Comparison of ENCODE assay signal across 8 cellular contexts in genomic region chr19:18594096-18594823, GRCh38. TPM values are rescaled to one million over a fixed set of nuclear protein-coding genes. Genes with fewer than 3 reads are reported as not detected.
DNase-seq lines count a peak whose midpoint lies in the region; ATAC-seq and TF ChIP-seq lines count a peak whose summit lies in the region.

No MANE protein-coding gene starts in this region.

- peak overlapping the region; percentile 53; the same call in 1 of the 2 replicates for H3K9ac ChIP-seq in BLaER1

- BruUV-seq in MCF 10A (replicated peaks; lab: Mats Ljungman, UMichigan), result no TSS peak

- H3K27ac ChIP-seq in BLaER1 (peak overlapping the region; percentile 35; the same call in 1 of the 2 replicates), VCaP (peak overlapping the region; percentile 37)

- DNase-seq in GM20000 (ENCODE audit: low spot score) (peak; percentile 96), NCI-H146 (lab: John Stamatoyannopoulos, UW) (peak; percentile 77), MCF 10A (ENCODE audit: unreplicated experiment) (peak; percentile 73), immature natural killer cell (peak; percentile 71 to 78 (median 75))
- peak; percentile 75 for DNase-seq in stimulated activated CD4-positive, alpha-beta T cell treated with anti-CD3 and anti-CD28 coated beads, Interleukin-12 subunit alpha, Interleukin-12 subunit beta, amount 100 ng/mL, for 4 hours

- peaks cover 44% of the 10 kb centered on the region for H4K20me1 ChIP-seq in BLaER1

- POLR2A ChIA-PET in MCF 10A (lab: Yijun Ruan, JAX), result interaction anchor here (0.7 to 2.7 kb wide), 4 partner anchors 22 to 763 kb away, joined by 3 to 17 read pairs (median 3); partner anchors contain the start of genes CRTC1 and UBA52

- H3K36me3 ChIP-seq in BLaER1, result peaks cover 21% of the 10 kb centered on the region

- no peaks in the 10 kb centered on the region for H3K9me3 ChIP-seq in BLaER1

- peak overlapping the region; percentile 96 for H3K4me2 ChIP-seq in BLaER1

- peaks cover 16% of the 10 kb centered on the region for H3K36me3 Mint-ChIP-seq in MCF 10A (ENCODE audit: insufficient read depth, unreplicated experiment)
- H3K36me3 Mint-ChIP-seq in immature natural killer cell, result no peaks in the 10 kb centered on the region

- H3K4me3 ChIP-seq in BLaER1, result peak overlapping the region; percentile 54

- CTCF ChIA-PET in MCF 10A (lab: Yijun Ruan, JAX), result interaction anchor here (0.6 to 3.3 kb wide), 23 partner anchors 9 to 401 kb away, joined by 3 to 25 read pairs (median 4); partner anchors contain the start of gene UPF1

- H3K9me3 Mint-ChIP-seq in MCF 10A (ENCODE audit: unreplicated experiment), result no peaks in the 10 kb centered on the region
- H3K9me3 Mint-ChIP-seq in immature natural killer cell, result peaks cover 0 to 1% (median 0%) of the 10 kb centered on the region in 6 donors

- H3K27me3 ChIP-seq in BLaER1, result peaks cover 26% of the 10 kb centered on the region; the same call in 1 of the 2 replicates

- H3K27me3 Mint-ChIP-seq in MCF 10A (ENCODE audit: insufficient read depth, unreplicated experiment), result no peaks in the 10 kb centered on the region
- peaks cover 1 to 6% (median 2%) of the 10 kb centered on the region in 3 donors for H3K27me3 Mint-ChIP-seq in immature natural killer cell (ENCODE audit: low read depth in 3 of 3)

- H3K4me1 Mint-ChIP-seq in MCF 10A (ENCODE audit: insufficient read depth, unreplicated experiment), result peaks cover 17% of the 10 kb centered on the region
- H3K4me1 Mint-ChIP-seq in immature natural killer cell, result peaks cover 26 to 35% of the 10 kb centered on the region in 2 donors

- H3K4me1 ChIP-seq in BLaER1, result peaks cover 88% of the 10 kb centered on the region

- TF ChIP-seq CTCF in GM20000 (IDR thresholded peaks at IDR 0.05; ENCODE audit: extremely low read depth, missing control alignments), result peak; percentile 94
- TF ChIP-seq CTCF in VCaP (conservative IDR thresholded peaks at IDR 0.05), result peak; percentile 97
- TF ChIP-seq CTCF in MCF 10A (IDR thresholded peaks at IDR 0.05; ENCODE audit: unreplicated experiment), result peak; percentile 93

- H3K27ac Mint-ChIP-seq in MCF 10A (ENCODE audit: low read depth, unreplicated experiment) (no peak overlapping the region), immature natural killer cell (peak overlapping the region in 3 of 6 donors; percentile 78 to 86 (median 85))

- intact Hi-C loops in MCF 10A (cut with micrococcal nuclease), result loop anchor here (1.0 to 5.0 kb wide), 2 partner anchors 168 to 253 kb away; no protein-coding TSS in a partner anchor

- no peak for ATAC-seq in HG03159 (IDR thresholded peaks at IDR 0.05; ENCODE audit: unreplicated experiment)

- H3K4me3 Mint-ChIP-seq in MCF 10A (ENCODE audit: unreplicated experiment) (no peak overlapping the region), immature natural killer cell (peak overlapping the region; percentile 79 to 86 (median 85))

RNA-seq across cellular contexts. Expression of gene REX1BD, which starts 5.7 kb away (rescaled TPM):
- 29.6 and 49.3 TPM in 2 replicates for total RNA-seq in MCF 10A (2022)
- 100 to 1,000 TPM; 123 to 175 (median 146) TPM for polyA plus RNA-seq in immature natural killer cell

RNA-seq across cellular contexts. Expression of gene CRLF1, which starts 12.3 kb away (rescaled TPM):
- 4.3 and 4.8 TPM in 2 replicates for total RNA-seq in MCF 10A (2022)
- polyA plus RNA-seq in immature natural killer cell, result 1 to 10 TPM in 1 of 3 donors, under 1 TPM in 1, not detected in 1; 0.89 to 1.2 TPM

RNA-seq across cellular contexts. Expression of gene TMEM59L, which starts 18.4 kb away (rescaled TPM):
- 0.33 and 0.64 TPM in 2 replicates for total RNA-seq in MCF 10A (2022)
- polyA plus RNA-seq in immature natural killer cell, result not detected

RNA-seq across cellular contexts. Expression of gene UBA52, which starts 22.6 kb away (rescaled TPM):
- 1,330 and 1,392 TPM in 2 replicates for total RNA-seq in MCF 10A (2022)
- polyA plus RNA-seq in immature natural killer cell, result 1,000 to 10,000 TPM in 1 of 3 donors, 100 to 1,000 TPM in 2; 613 to 1,093 (median 997) TPM

RNA-seq across cellular contexts. Expression of gene KXD1, which starts 36.6 kb away (rescaled TPM):
- total RNA-seq in MCF 10A (2022), result 120 and 126 TPM in 2 replicates
- 100 to 1,000 TPM in 1 of 3 donors, 10 to 100 TPM in 2; 85.9 to 134 (median 93.0) TPM for polyA plus RNA-seq in immature natural killer cell
